14 cellular contexts compared by ENCODE assay signal in genomic region chr2:36858551-36859365, GRCh38.
DNase-seq lines count a peak whose midpoint lies in the region; ATAC-seq and TF ChIP-seq lines count a peak whose summit lies in the region.
"Had no signal": no experiment of that assay in that cellular context is flagged by ENCODE, and none has a peak within 500 bp of the region (broad histone marks: within the 10 kb centered on the region; RNA-seq: fewer than 3 reads in every experiment).

No MANE protein-coding gene starts in this region.

- peaks cover 4% of the 10 kb centered on the region in 2 experiments; a peak in 3 of 4 replicates for H3K4me1 Mint-ChIP-seq in H9
- H3K4me1 Mint-ChIP-seq: brain had no signal

- H3K23me2 ChIP-seq in H9 (ENCODE audit: insufficient read length, low read depth, low read length, poor library complexity, severe bottlenecking), result no peaks in the 10 kb centered on the region

- no peak overlapping the region for H3K4me3 Mint-ChIP-seq in H9

- no peak overlapping the region for H3K9ac ChIP-seq in H9 (ENCODE audit: extremely low read depth, insufficient read length, low read length)

- peaks cover 14 to 47% (median 36%) of the 10 kb centered on the region in 3 experiments for H3K36me3 Mint-ChIP-seq in H9 (ENCODE audit: insufficient read depth in 1 of 3, low read depth in 3 of 3)

- no peak overlapping the region for H3K4me3 ChIP-seq in mucosa of descending colon
- H3K4me3 ChIP-seq: skin epidermis, stomach had no signal

- H3K4ac ChIP-seq in H9 (ENCODE audit: low read depth, low read length), result no peak overlapping the region

- no peak overlapping the region for H3K4me2 ChIP-seq in H9 (ENCODE audit: insufficient read depth, insufficient read length, low read length)

- H2BK120ac ChIP-seq in H9 (ENCODE audit: low read depth, low read length, poor library complexity, severe bottlenecking), result no peak overlapping the region

- H2BK5ac ChIP-seq in H9 (ENCODE audit: insufficient read length, low read length), result no peak overlapping the region

- H3K27me3 Mint-ChIP-seq in H9 (ENCODE audit: low read depth), result no peaks in the 10 kb centered on the region
- H3K27me3 Mint-ChIP-seq: brain had no signal

- no peaks in the 10 kb centered on the region for H3K27me3 ChIP-seq in H9 (ENCODE audit: insufficient read depth, low read length)
- H3K27me3 ChIP-seq: stomach had no signal

- H3K56ac ChIP-seq in H9 (ENCODE audit: insufficient read length, low read depth, low read length), result no peak overlapping the region

- H2AFZ ChIP-seq in H9 (ENCODE audit: low read length), result no peak overlapping the region

- H2AK5ac ChIP-seq in H9 (ENCODE audit: insufficient read length, low read length), result no peak overlapping the region

- no peak overlapping the region for H2BK15ac ChIP-seq in H9 (ENCODE audit: low read depth, low read length)

- H4K5ac ChIP-seq in H9 (ENCODE audit: insufficient read length, low read depth, low read length), result no peak overlapping the region

- no peaks in the 10 kb centered on the region for H3K79me2 ChIP-seq in H9 (ENCODE audit: insufficient read depth, low read length)

- no peak overlapping the region for H3T11ph ChIP-seq in H9 (ENCODE audit: low read length)

- H3K9me3 Mint-ChIP-seq in H9, result no peaks in the 10 kb centered on the region

- H3K14ac ChIP-seq in H9 (ENCODE audit: insufficient read depth, low read length), result no peak overlapping the region

- H4K91ac ChIP-seq in H9 (ENCODE audit: insufficient read length, low read depth, low read length), result no peak overlapping the region

- intact Hi-C loops in mucosa of descending colon (cut with DNase I, micrococcal nuclease), result no loop called here

- H3K23ac ChIP-seq in H9 (ENCODE audit: insufficient read length, low read depth, low read length), result no peak overlapping the region

- H4K8ac ChIP-seq in H9 (replicated peaks; ENCODE audit: insufficient read length, low read depth, low read length), result no peak overlapping the region

- no peaks in the 10 kb centered on the region for H4K20me1 ChIP-seq in H9 (ENCODE audit: control insufficient read depth, insufficient read depth, insufficient read length)

- no peak overlapping the region for H3K18ac ChIP-seq in H9 (ENCODE audit: insufficient read length, low read depth, low read length)

- H2BK20ac ChIP-seq in H9 (ENCODE audit: low read depth, low read length, poor library complexity, severe bottlenecking), result no peak overlapping the region

- H3K36me3 ChIP-seq in mucosa of descending colon (ENCODE audit: low read depth), result no peaks in the 10 kb centered on the region

- no peak overlapping the region for H2BK12ac ChIP-seq in H9 (ENCODE audit: insufficient read length, low read depth, low read length)

- ATAC-seq in GM18511 (IDR thresholded peaks at IDR 0.05; ENCODE audit: unreplicated experiment), result peak; percentile 77
- peak; percentile 49 for ATAC-seq in GM21723 (IDR thresholded peaks at IDR 0.05; ENCODE audit: unreplicated experiment)
- peak; percentile 48 for ATAC-seq in HG03571 (IDR thresholded peaks at IDR 0.05; ENCODE audit: unreplicated experiment)
- ATAC-seq in mucosa of descending colon, result peak; percentile 96

- DNase-seq in mucosa of descending colon (no peak), NCI-H345 treated with DMSO at 0.1 percent for 48 hours (lab: John Stamatoyannopoulos, UW; ENCODE audit: unreplicated experiment) (no peak), GM03348 (ENCODE audit: low spot score) (no peak), NCI-H82 (lab: John Stamatoyannopoulos, UW) (no peak), H9 (no peak)
- DNase-seq: activated CD4-positive, alpha-beta T cell treated with anti-CD3 and anti-CD28 coated beads for 1 hour; mesendoderm; NCI-H187; stomach had no signal

- H3K79me1 ChIP-seq in H9 (ENCODE audit: insufficient read depth, low read depth, low read length, poor library complexity, severe bottlenecking), result no peaks in the 10 kb centered on the region

- TF ChIP-seq CTCF in mucosa of descending colon (IDR thresholded peaks at IDR 0.05), result no peak
- TF ChIP-seq CTCF in H9 (conservative IDR thresholded peaks at IDR 0.05), result no peak

- peak overlapping the region in 1 of 3 experiments; percentile 25; a peak in 3 of 7 replicates for H3K27ac Mint-ChIP-seq in H9

- H3K27ac ChIP-seq in H9 (ENCODE audit: insufficient read length, low read depth, low read length), result no peak overlapping the region
- H3K27ac ChIP-seq: skin epidermis, stomach had no signal

- no peaks in the 10 kb centered on the region for H3K9me3 ChIP-seq in mucosa of descending colon
- no peaks in the 10 kb centered on the region for H3K9me3 ChIP-seq in H9 (ENCODE audit: control insufficient read depth, low read depth, low read length)
- H3K9me3 ChIP-seq: stomach had no signal

- H3K4me1 ChIP-seq in mucosa of descending colon (ENCODE audit: low read depth) (no peaks in the 10 kb centered on the region), H9 (ENCODE audit: insufficient read depth, low read length) (no peaks in the 10 kb centered on the region)
- H3K4me1 ChIP-seq: stomach had no signal
